Comparison of ENCODE assay signal across 36 cellular contexts in genomic region chrX:101950581-101950980, GRCh38.
"Had no signal": no experiment of that assay in that cellular context is flagged by ENCODE, and none has a peak within 500 bp of the region (broad histone marks: within the 10 kb centered on the region; RNA-seq: fewer than 3 reads in every experiment).

No MANE protein-coding gene starts in this region.

- DNase-seq: activated CD4-positive, alpha-beta memory T cell treated with anti-CD3 and anti-CD28 coated beads, Interleukin-2, amount 10 ng/mL, durations not matched to agents 7 days and 5 days; activated CD4-positive, alpha-beta T cell treated with anti-CD3 and anti-CD28 coated beads for 1 hour; activated CD4-positive, alpha-beta T cell treated with anti-CD3 and anti-CD28 coated beads for 36 hours; activated CD4-positive, alpha-beta T cell treated with anti-CD3 and anti-CD28 coated beads for 48 hours; activated CD4-positive, alpha-beta T cell treated with anti-CD3 and anti-CD28 coated beads, Interleukin-2, amount 10 ng/mL, durations not matched to agents 7 days and 5 days; activated CD4-positive, alpha-beta T cell treated with anti-CD3 and anti-CD28 coated beads, Interleukin-2, amount 50 U/mL, for 48 hours; activated CD4-positive, CD25-positive, alpha-beta regulatory T cell; activated CD8-positive, alpha-beta memory T cell treated with anti-CD3 and anti-CD28 coated beads for 24 hours; activated CD8-positive, alpha-beta memory T cell treated with anti-CD3 and anti-CD28 coated beads, Interleukin-2, amount 10 ng/mL, durations not matched to agents 7 days and 5 days; activated CD8-positive, alpha-beta memory T cell treated with anti-CD3 and anti-CD28 coated beads, Interleukin-2, amount 50 U/mL, for 48 hours; activated CD8-positive, alpha-beta T cell treated with anti-CD3 and anti-CD28 coated beads, Interleukin-2, amount 10 ng/mL, durations not matched to agents 7 days and 5 days; activated effector memory CD4-positive, alpha-beta T cell treated with Interleukin-2 at 50 U/mL for 16 hours; activated gamma-delta T cell; activated naive CD4-positive, alpha-beta T cell treated with anti-CD3 and anti-CD28 coated beads, Interleukin-2, amount 10 ng/mL, durations not matched to agents 7 days and 5 days; activated naive CD4-positive, alpha-beta T cell treated with Interleukin-2 at 50 U/mL for 16 hours; activated naive CD8-positive, alpha-beta T cell treated with anti-CD3 and anti-CD28 coated beads, Interleukin-2, amount 10 ng/mL, durations not matched to agents 7 days and 5 days; activated naive CD8-positive, alpha-beta T cell treated with anti-CD3 and anti-CD28 coated beads, Interleukin-2, amount 50 U/mL, for 24 hours; activated T-cell treated with anti-CD3 and anti-CD28 coated beads, Interleukin-2, amount 50 U/mL, for 24 hours; activated T-cell treated with anti-CD3 and anti-CD28 coated beads, Interleukin-2, amount 50 U/mL, for 48 hours; amygdala; anterior cingulate cortex; caudate nucleus; cerebellar nuclear complex; T-helper 2 cell; T-helper 9 cell had no signal

- H3K27ac ChIP-seq: ascending aorta, cardiac muscle cell, coronary artery, VCaP had no signal

- H3K27me3 Mint-ChIP-seq: activated naive CD4-positive, alpha-beta T cell treated with anti-CD3 and anti-CD28 coated beads, Interleukin-2, amount 10 ng/mL, durations not matched to agents 7 days and 5 days had no signal

- H3K4me1 ChIP-seq: ascending aorta had no signal

- H3K4me3 Mint-ChIP-seq: activated CD4-positive, alpha-beta memory T cell treated with anti-CD3 and anti-CD28 coated beads, Interleukin-2, amount 10 ng/mL, durations not matched to agents 7 days and 5 days; activated CD4-positive, alpha-beta T cell treated with anti-CD3 and anti-CD28 coated beads for 36 hours; activated CD4-positive, alpha-beta T cell treated with anti-CD3 and anti-CD28 coated beads, Interleukin-2, amount 10 ng/mL, durations not matched to agents 7 days and 5 days; activated CD8-positive, alpha-beta memory T cell treated with anti-CD3 and anti-CD28 coated beads, Interleukin-2, amount 10 ng/mL, durations not matched to agents 7 days and 5 days; activated CD8-positive, alpha-beta T cell treated with anti-CD3 and anti-CD28 coated beads, Interleukin-2, amount 10 ng/mL, durations not matched to agents 7 days and 5 days; activated naive CD4-positive, alpha-beta T cell treated with anti-CD3 and anti-CD28 coated beads, Interleukin-2, amount 10 ng/mL, durations not matched to agents 7 days and 5 days; activated naive CD4-positive, alpha-beta T cell treated with anti-CD3 and anti-CD28 coated beads, Interleukin-2, amount 50 U/mL, for 24 hours; activated naive CD8-positive, alpha-beta T cell; activated naive CD8-positive, alpha-beta T cell treated with anti-CD3 and anti-CD28 coated beads, Interleukin-2, amount 10 ng/mL, durations not matched to agents 7 days and 5 days; activated naive CD8-positive, alpha-beta T cell treated with anti-CD3 and anti-CD28 coated beads, Interleukin-2, amount 50 U/mL, for 24 hours; activated T-cell treated with anti-CD3 and anti-CD28 coated beads, Interleukin-2, amount 50 U/mL, for 24 hours; brain; central memory CD8-positive, alpha-beta T cell; T-helper 2 cell treated with Interferon-gamma antibody and Interleukin-4, amounts not matched to agents 5 μg/mL and 100 μg/mL, for 36 hours had no signal

- H3K9me3 ChIP-seq: ascending aorta had no signal

- H3K27me3 ChIP-seq: ascending aorta, cardiac muscle cell had no signal

- H3K4me1 Mint-ChIP-seq: activated CD4-positive, alpha-beta memory T cell treated with anti-CD3 and anti-CD28 coated beads, Interleukin-2, amount 10 ng/mL, durations not matched to agents 7 days and 5 days; activated CD4-positive, alpha-beta T cell treated with anti-CD3 and anti-CD28 coated beads for 36 hours; activated CD4-positive, alpha-beta T cell treated with anti-CD3 and anti-CD28 coated beads, Interleukin-2, amount 10 ng/mL, durations not matched to agents 7 days and 5 days; activated CD8-positive, alpha-beta memory T cell treated with anti-CD3 and anti-CD28 coated beads, Interleukin-2, amount 10 ng/mL, durations not matched to agents 7 days and 5 days; activated naive CD4-positive, alpha-beta T cell treated with anti-CD3 and anti-CD28 coated beads, Interleukin-2, amount 10 ng/mL, durations not matched to agents 7 days and 5 days; activated naive CD4-positive, alpha-beta T cell treated with anti-CD3 and anti-CD28 coated beads, Interleukin-2, amount 50 U/mL, for 24 hours; activated naive CD8-positive, alpha-beta T cell treated with anti-CD3 and anti-CD28 coated beads, Interleukin-2, amount 10 ng/mL, durations not matched to agents 7 days and 5 days; activated naive CD8-positive, alpha-beta T cell treated with anti-CD3 and anti-CD28 coated beads, Interleukin-2, amount 50 U/mL, for 24 hours; brain; central memory CD8-positive, alpha-beta T cell had no signal

- H3K36me3 Mint-ChIP-seq: activated CD8-positive, alpha-beta memory T cell treated with anti-CD3 and anti-CD28 coated beads, Interleukin-2, amount 10 ng/mL, durations not matched to agents 7 days and 5 days; activated naive CD4-positive, alpha-beta T cell treated with anti-CD3 and anti-CD28 coated beads, Interleukin-2, amount 10 ng/mL, durations not matched to agents 7 days and 5 days; activated naive CD8-positive, alpha-beta T cell treated with anti-CD3 and anti-CD28 coated beads, Interleukin-2, amount 10 ng/mL, durations not matched to agents 7 days and 5 days; brain had no signal

- H3K9me3 Mint-ChIP-seq: activated CD4-positive, alpha-beta T cell treated with anti-CD3 and anti-CD28 coated beads, Interleukin-2, amount 10 ng/mL, durations not matched to agents 7 days and 5 days; activated naive CD4-positive, alpha-beta T cell treated with anti-CD3 and anti-CD28 coated beads, Interleukin-2, amount 50 U/mL, for 24 hours had no signal

- ATAC-seq: activated CD4-positive, alpha-beta T cell treated with anti-CD3 and anti-CD28 coated beads for 36 hours; activated CD4-positive, CD25-positive, alpha-beta regulatory T cell treated with anti-CD3 and anti-CD28 coated beads, Interleukin-2, amount 50 U/mL, for 24 hours; activated CD8-positive, alpha-beta memory T cell treated with anti-CD3 and anti-CD28 coated beads, Interleukin-2, amount 10 ng/mL, durations not matched to agents 7 days and 5 days; activated CD8-positive, alpha-beta T cell treated with anti-CD3 and anti-CD28 coated beads, Interleukin-2, amount 10 ng/mL, durations not matched to agents 7 days and 5 days; activated naive CD8-positive, alpha-beta T cell treated with anti-CD3 and anti-CD28 coated beads, Interleukin-2, amount 50 U/mL, for 24 hours had no signal

- H3K27ac Mint-ChIP-seq: activated CD4-positive, alpha-beta memory T cell treated with anti-CD3 and anti-CD28 coated beads, Interleukin-2, amount 10 ng/mL, durations not matched to agents 7 days and 5 days; activated CD4-positive, alpha-beta T cell treated with anti-CD3 and anti-CD28 coated beads for 36 hours; activated CD4-positive, alpha-beta T cell treated with anti-CD3 and anti-CD28 coated beads, Interleukin-2, amount 10 ng/mL, durations not matched to agents 7 days and 5 days; activated CD8-positive, alpha-beta memory T cell treated with anti-CD3 and anti-CD28 coated beads, Interleukin-2, amount 10 ng/mL, durations not matched to agents 7 days and 5 days; activated CD8-positive, alpha-beta T cell treated with anti-CD3 and anti-CD28 coated beads, Interleukin-2, amount 10 ng/mL, durations not matched to agents 7 days and 5 days; activated naive CD4-positive, alpha-beta T cell treated with anti-CD3 and anti-CD28 coated beads, Interleukin-2, amount 10 ng/mL, durations not matched to agents 7 days and 5 days; activated naive CD4-positive, alpha-beta T cell treated with anti-CD3 and anti-CD28 coated beads, Interleukin-2, amount 50 U/mL, for 24 hours; activated naive CD8-positive, alpha-beta T cell; activated naive CD8-positive, alpha-beta T cell treated with anti-CD3 and anti-CD28 coated beads, Interleukin-2, amount 10 ng/mL, durations not matched to agents 7 days and 5 days; activated naive CD8-positive, alpha-beta T cell treated with anti-CD3 and anti-CD28 coated beads, Interleukin-2, amount 50 U/mL, for 24 hours; activated T-cell treated with anti-CD3 and anti-CD28 coated beads, Interleukin-2, amount 50 U/mL, for 24 hours; activated T-helper 2 cell treated with anti-CD3 and anti-CD28 coated beads, Interferon-gamma antibody, Interleukin-2, Interleukin-4, amounts not matched to agents 10 μg/mL and 5 μg/mL and 100 μg/mL, durations not matched to agents 14 hours and 24 hours and 36 hours; brain; T-helper 2 cell treated with Interferon-gamma antibody and Interleukin-4, amounts not matched to agents 5 μg/mL and 100 μg/mL, for 36 hours had no signal
